ENCODE assay signal across 19 cellular contexts in genomic region chr14:101328412-101329149, GRCh38.
DNase-seq lines count a peak whose midpoint lies in the region; ATAC-seq and TF ChIP-seq lines count a peak whose summit lies in the region.
"Had no signal": no experiment of that assay in that cellular context is flagged by ENCODE, and none has a peak within 500 bp of the region (broad histone marks: within the 10 kb centered on the region; RNA-seq: fewer than 3 reads in every experiment).

No MANE protein-coding gene starts in this region.

- H3K27me3 ChIP-seq in neuronal stem cell (ENCODE audit: control insufficient read depth in 3 of 3, insufficient read depth in 3 of 3, low read depth in 1 of 3, low read length in 3 of 3) = peaks cover 0 to 5% (median 0%) of the 10 kb centered on the region in 3 experiments

- H3K14ac ChIP-seq in neuronal stem cell (ENCODE audit: low read length) = no peak overlapping the region

- ATAC-seq in GM18867 (IDR thresholded peaks at IDR 0.05; ENCODE audit: unreplicated experiment) (no peak), GM21737 (IDR thresholded peaks at IDR 0.05; ENCODE audit: unreplicated experiment) (no peak)

- no peak overlapping the region for H2AFZ ChIP-seq in neuronal stem cell (ENCODE audit: low read length)
- H2AFZ ChIP-seq: GM23248 had no signal

- no peak overlapping the region for H3K4me2 ChIP-seq in neuronal stem cell (ENCODE audit: insufficient read depth, low read length, poor library complexity, severe bottlenecking)

- no peak overlapping the region for H3K4ac ChIP-seq in neuronal stem cell (ENCODE audit: low read length)

- peaks cover 4 to 9% of the 10 kb centered on the region in 2 donors for H3K9me3 ChIP-seq in neuronal stem cell (replicated peaks in 1 of 2; ENCODE audit: control insufficient read depth in 2 of 2, insufficient read depth in 1 of 2, low read depth in 1 of 2, low read length in 2 of 2)

- no peak overlapping the region for H3K18ac ChIP-seq in neuronal stem cell (ENCODE audit: low read length)

- no peak overlapping the region for H2BK120ac ChIP-seq in neuronal stem cell (ENCODE audit: low read depth, low read length)

- H4K91ac ChIP-seq in neuronal stem cell (ENCODE audit: low read depth, low read length, poor library complexity) = no peak overlapping the region

- H3K4me1 ChIP-seq in neuronal stem cell (ENCODE audit: control insufficient read depth in 2 of 2, insufficient read depth in 1 of 2, low read depth in 1 of 2, low read length in 2 of 2) = peaks cover 0 to 5% of the 10 kb centered on the region in 2 donors

- H4K8ac ChIP-seq in neuronal stem cell (ENCODE audit: low read depth, low read length) = no peak overlapping the region

- no peak overlapping the region for H2BK15ac ChIP-seq in neuronal stem cell (ENCODE audit: low read length)

- no peak overlapping the region for H2BK5ac ChIP-seq in neuronal stem cell (ENCODE audit: low read length)

- H3K27ac ChIP-seq in neuronal stem cell (replicated peaks; ENCODE audit: low read length) = no peak overlapping the region
- H3K27ac ChIP-seq: GM23248 had no signal

- DNase-seq in SW480 (ENCODE audit: low spot score) (peak; percentile 18), left kidney (ENCODE audit: low read depth, low spot score) (peak; percentile 71), neuronal stem cell (ENCODE audit: low spot score) (no peak), HEK293T (ENCODE audit: extremely low spot score) (no peak), pons (ENCODE audit: low spot score) (no peak)
- DNase-seq: CD4-positive, CD25-positive, alpha-beta regulatory T cell; COR-L47; DMS79; GM23248; H9; IMR-90; NCI-H1048; NCI-H1417 treated with DMSO at 0.1 percent for 48 hours; NCI-H187; NCI-H446; NCI-H526; Right ventricle myocardium superior had no signal

- WGBS in neuronal stem cell (ENCODE audit: extremely low coverage in 2 of 2, insufficient read length in 2 of 2, insufficient replicate concordance in 1 of 2), 2 donors = no CpG with 5 or more reads among the region's 11 CpGs

- no peak overlapping the region for H3K4me3 ChIP-seq in neuronal stem cell (ENCODE audit: low read length in 2 of 2)
- H3K4me3 ChIP-seq: GM23248 had no signal

- H2AK5ac ChIP-seq in neuronal stem cell (ENCODE audit: low read depth, low read length) = no peak overlapping the region

- CTCF ChIA-PET in HEK293T (lab: Yijun Ruan, JAX) = no interaction called here

- no peaks in the 10 kb centered on the region for H3K79me1 ChIP-seq in neuronal stem cell (ENCODE audit: low read depth, low read length)

- POLR2A ChIA-PET in HEK293T (lab: Yijun Ruan, JAX) = no interaction called here

- no peak overlapping the region for H3K23ac ChIP-seq in neuronal stem cell (ENCODE audit: low read depth, low read length, poor library complexity)

- H2BK12ac ChIP-seq in neuronal stem cell (ENCODE audit: low read length) = no peak overlapping the region

- H3K9ac ChIP-seq in neuronal stem cell (ENCODE audit: low read depth, low read length, poor library complexity) = peak overlapping the region; percentile 18
- H3K9ac ChIP-seq: GM23248 had no signal

- no peaks in the 10 kb centered on the region for H3K36me3 ChIP-seq in neuronal stem cell (replicated peaks in 1 of 2; ENCODE audit: control insufficient read depth in 2 of 2, insufficient read depth in 2 of 2, low read length in 2 of 2)

TF ChIP-seq in HEK293T, 16 proteins besides CTCF, POLR2A, EP300 and RAD21:
- TF ChIP-seq HDGF (IDR thresholded peaks at IDR 0.05; ENCODE audit: borderline replicate concordance) (no peak), ZNF384 (IDR thresholded peaks at IDR 0.05) (no peak), PKNOX1 (IDR thresholded peaks at IDR 0.05) (no peak), FOXK2 (IDR thresholded peaks at IDR 0.05) (no peak), LEF1 (IDR thresholded peaks at IDR 0.05; ENCODE audit: borderline replicate concordance) (no peak), SUZ12 (IDR thresholded peaks at IDR 0.05) (no peak), NFRKB (IDR thresholded peaks at IDR 0.05) (no peak), ARNT (IDR thresholded peaks at IDR 0.05) (no peak), CTBP1 (IDR thresholded peaks at IDR 0.05; ENCODE audit: borderline replicate concordance) (no peak), SP1 (IDR thresholded peaks at IDR 0.05) (no peak), L3MBTL2 (conservative IDR thresholded peaks at IDR 0.05) (no peak), FOXM1 (IDR thresholded peaks at IDR 0.05; ENCODE audit: borderline replicate concordance) (no peak), FOXA1 (IDR thresholded peaks at IDR 0.05) (no peak), BHLHE40 (IDR thresholded peaks at IDR 0.05; ENCODE audit: borderline replicate concordance) (no peak), ELF4 (IDR thresholded peaks at IDR 0.05) (no peak), TARDBP (IDR thresholded peaks at IDR 0.05) (no peak)

Comparison
In these comparisons a context has a peak if more than half of its experiments do, and no peak if none do; other contexts are left out.
1. DNase-seq: peak in SW480 (single experiment) and left kidney (single experiment); none in neuronal stem cell (single experiment), HEK293T (single experiment) and pons (single experiment).